8 cellular contexts compared by ENCODE assay signal in genomic region chr17:50361561-50362480, GRCh38. TPM values are rescaled to one million over a fixed set of nuclear protein-coding genes. Genes with fewer than 3 reads are reported as not detected.
DNase-seq lines count a peak whose midpoint lies in the region; ATAC-seq, FAIRE-seq and TF ChIP-seq lines count a peak whose summit lies in the region.

No MANE protein-coding gene starts in this region.

- no peak overlapping the region for H2BK12ac ChIP-seq in H1 (ENCODE audit: low read depth, low read length)

- POLR2A ChIA-PET in H1 (lab: Charles Lee; ENCODE audit: partially characterized antibody), result interaction anchor here (0.5 to 20.2 kb wide), 10 partner anchors 8 to 184 kb away, joined by 3 to 313 read pairs (median 6); partner anchors contain the start of genes EME1, LRRC59, MRPL27 and XYLT2

- H4K8ac ChIP-seq in H1 (ENCODE audit: extremely low read depth, insufficient read depth, low read length), result no peak overlapping the region

- no peak overlapping the region for H2BK20ac ChIP-seq in H1 (ENCODE audit: low read length)

- peak overlapping the region in 1 of 2 experiments; percentile 17; a peak in 1 of 4 replicates for H3K4me2 ChIP-seq in H1 (ENCODE audit: insufficient read depth in 1 of 2, low read depth in 2 of 2, low read length in 2 of 2)

- no peak overlapping the region for H4K91ac ChIP-seq in H1 (replicated peaks; ENCODE audit: insufficient read length, low read length)

- DNase-seq in COR-L47 (lab: John Stamatoyannopoulos, UW) (peak; percentile 15), HCEC 1CT (peak; percentile 71), NCI-H748 (lab: John Stamatoyannopoulos, UW; ENCODE audit: unreplicated experiment) (peak; percentile 57), H1 (ENCODE audit: low read depth in 1 of 2, low spot score in 2 of 2) (peak; percentile 34 to 67), mesenteric fat pad (ENCODE audit: low spot score) (peak; percentile 62)
- DNase-seq in activated CD4-positive, alpha-beta T cell treated with anti-CD3 and anti-CD28 coated beads, Interleukin-2, amount 50 U/mL, for 4 hours, result peak; percentile 48 to 51
- DNase-seq in stimulated activated CD8-positive, alpha-beta memory T cell treated with anti-CD3 and anti-CD28 coated beads, Interleukin-7, amount 100 ng/mL, for 24 hours (ENCODE audit: low read depth), result peak; percentile 17

- H3K79me1 ChIP-seq in H1 (ENCODE audit: low read depth, low read length), result no peaks in the 10 kb centered on the region

- CTCF ChIA-PET in H1 (lab: Charles Lee; ENCODE audit: partially characterized antibody), result interaction anchor here (0.6 to 6.1 kb wide), 44 partner anchors 8 to 1408 kb away, joined by 3 to 58 read pairs (median 5); partner anchors contain the start of genes ACSF2, COL1A1, EME1 and LRRC59

- H3K14ac ChIP-seq in H1 (ENCODE audit: insufficient read length), result no peak overlapping the region

- no peak overlapping the region for H3K9ac ChIP-seq in H1 (replicated peaks in 1 of 4; ENCODE audit: extremely low read depth in 1 of 4, low read depth in 3 of 4, low read length in 3 of 4)

- TF ChIP-seq CTCF in H1 (IDR thresholded peaks at IDR 0.05; ENCODE audit: control extremely low read depth in 1 of 3, insufficient read depth in 1 of 3, low read depth in 1 of 3, low read length in 3 of 3), result peak; percentile 63 to 85 (median 79)

- peaks cover 8 to 23% of the 10 kb centered on the region in 2 experiments for H4K20me1 ChIP-seq in H1 (replicated peaks in 1 of 2; ENCODE audit: control insufficient read depth in 1 of 2, insufficient read depth in 2 of 2, low read length in 2 of 2)

- no peak for TF ChIP-seq EP300 in H1 (IDR thresholded peaks at IDR 0.05; ENCODE audit: borderline replicate concordance in 1 of 2, low read depth in 2 of 2, low read length in 2 of 2)

- H3K18ac ChIP-seq in H1 (ENCODE audit: extremely low read depth, low read length), result no peak overlapping the region

- H3K23me2 ChIP-seq in H1 (ENCODE audit: low read depth, low read length), result no peaks in the 10 kb centered on the region

- WGBS in H1 (ENCODE audit: extremely low coverage in 1 of 2, insufficient coverage in 1 of 2, insufficient read length in 1 of 2, insufficient replicate concordance in 2 of 2, low coverage in 1 of 2, low lambda C conversion rate in 2 of 2, missing lambda C conversion rate in 1 of 2), 2 experiments, result 48% methylated on average over 11 of the region's 11 CpGs; no CpG with 5 or more reads in 1 of the 2 experiments

- H3K79me2 ChIP-seq in H1 (ENCODE audit: control insufficient read depth in 1 of 2, insufficient read depth in 2 of 2, low read length in 2 of 2), result no peaks in the 10 kb centered on the region

- H3K36me3 ChIP-seq in H1 (ENCODE audit: control insufficient read depth in 2 of 4, insufficient read depth in 4 of 4, low read length in 3 of 4), result peaks cover 12 to 22% (median 19%) of the 10 kb centered on the region in 4 experiments

- FAIRE-seq in H1 (lab: Jason Lieb, UNC), result peak; percentile 83

- H2BK120ac ChIP-seq in H1 (replicated peaks; ENCODE audit: low read depth, low read length), result no peak overlapping the region

- no peaks in the 10 kb centered on the region for H3K9me3 ChIP-seq in H1 (ENCODE audit: insufficient read depth in 2 of 2, low read depth in 1 of 2, low read length in 1 of 2)

- H2BK15ac ChIP-seq in H1 (ENCODE audit: low read length), result no peak overlapping the region

- no peak overlapping the region for H3K4me3 ChIP-seq in H1 (ENCODE audit: extremely low read depth in 1 of 4, insufficient read depth in 2 of 4, low read depth in 3 of 4, low read length in 4 of 4)

- H3K4ac ChIP-seq in H1 (replicated peaks; ENCODE audit: insufficient read length, low read depth, low read length), result no peak overlapping the region

- no peak overlapping the region for H3K56ac ChIP-seq in H1 (replicated peaks; ENCODE audit: insufficient read length, low read depth, low read length)

- peak; percentile 53 to 65 for TF ChIP-seq RAD21 in H1 (IDR thresholded peaks at IDR 0.05 in 1 of 2, conservative IDR thresholded peaks at IDR 0.05 in 1 of 2; ENCODE audit: low read depth in 2 of 2, low read length in 2 of 2)

- peaks cover 0 to 27% (median 11%) of the 10 kb centered on the region in 4 experiments; a peak in 6 of 7 replicates for H3K4me1 ChIP-seq in H1 (replicated peaks in 1 of 4; ENCODE audit: control insufficient read depth in 3 of 4, insufficient read depth in 4 of 4, low read length in 3 of 4)

- no peak; a peak in 1 of 3 replicates for TF ChIP-seq POLR2A in H1 (IDR thresholded peaks at IDR 0.05; ENCODE audit: control extremely low read depth in 1 of 2, low read depth in 2 of 2, low read length in 2 of 2)

- H4K5ac ChIP-seq in H1 (ENCODE audit: insufficient read length, low read depth, low read length), result no peak overlapping the region

- H3K27me3 ChIP-seq in H1 (replicated peaks in 1 of 4; ENCODE audit: control insufficient read depth in 3 of 4, extremely low read depth in 1 of 4, insufficient read depth in 3 of 4, low read length in 3 of 4), result no peaks in the 10 kb centered on the region

- ATAC-seq in HG02973 (IDR thresholded peaks at IDR 0.05; ENCODE audit: unreplicated experiment), result no peak

- H3K27ac ChIP-seq in H1 (ENCODE audit: low read depth, low read length), result no peak overlapping the region

- no peak overlapping the region for H2AK5ac ChIP-seq in H1 (ENCODE audit: low read depth, low read length)

- peak overlapping the region; percentile 63; the same call in 1 of the 2 replicates for H2BK5ac ChIP-seq in H1 (ENCODE audit: low read depth, low read length)

- H2AFZ ChIP-seq in H1 (ENCODE audit: low read length), result no peak overlapping the region

- H3K23ac ChIP-seq in H1 (ENCODE audit: insufficient read length), result no peak overlapping the region

TF ChIP-seq in H1, 55 proteins besides CTCF, POLR2A, EP300 and RAD21 (continues in another document):
- TF ChIP-seq ATF2 (IDR thresholded peaks at IDR 0.05; ENCODE audit: low read length) (peak; percentile 52; the same call in 1 of the 2 replicates), POLR2AphosphoS5 (IDR thresholded peaks at IDR 0.05; ENCODE audit: low read depth, low read length) (0 out of 2 replicates have a peak, but pooled peaks have one; percentile 18), SIN3A (conservative IDR thresholded peaks at IDR 0.05 in 1 of 2, IDR thresholded peaks at IDR 0.05 in 1 of 2; ENCODE audit: low read depth in 1 of 2, low read length in 2 of 2) (peak in 1 of 2 experiments; percentile 67; a peak in 1 of 4 replicates), GTF2F1 (IDR thresholded peaks at IDR 0.05; ENCODE audit: borderline replicate concordance, low read depth, low read length) (no peak)

RNA-seq across cellular contexts. Expression of gene MRPL27, which starts 11.2 kb away (rescaled TPM):
- total RNA-seq in H1 (2021; fragmentation: NEBNext Ultra II Directional; extraction: Animal tissue kit (Norgen Biotek cat#: 25700)), result 75.6 and 82.6 TPM in 2 replicates
- polyA plus RNA-seq in H1 (2011; rRNA removed), result 109 and 135 TPM in 2 replicates
- polyA plus RNA-seq in H1 (2011; cell fraction: cytosol; rRNA removed), result 155 TPM
- 67.9 TPM for polyA plus RNA-seq in H1 (2011; cell fraction: nucleus; rRNA removed)
- 130 to 159 TPM (median 138 TPM) in 4 replicates for polyA plus RNA-seq in H1 (2012, experiment 1 of 2)
- polyA plus RNA-seq in H1 (2012, experiment 2 of 2), result 95.2 TPM
- 54.9 TPM for polyA plus RNA-seq in H1 (2013, experiment 1 of 2)
- polyA plus RNA-seq in H1 (2013, experiment 2 of 2), result 60.3 TPM
- polyA minus RNA-seq in H1 (2011; rRNA and poly(A)+ RNA removed), result 55.9 and 75.0 TPM in 2 replicates
- polyA minus RNA-seq in H1 (2011; cell fraction: cytosol; rRNA and poly(A)+ RNA removed), result 33.5 TPM
- polyA minus RNA-seq in H1 (2011; cell fraction: nucleus; rRNA and poly(A)+ RNA removed), result 41.1 TPM
- total RNA-seq in mesenteric fat pad, result 51.5 TPM

RNA-seq across cellular contexts. Expression of gene EME1, which starts 11.2 kb away (rescaled TPM):
- 13.3 and 13.9 TPM in 2 replicates for total RNA-seq in H1 (2021; fragmentation: NEBNext Ultra II Directional; extraction: Animal tissue kit (Norgen Biotek cat#: 25700))
- polyA plus RNA-seq in H1 (2011; rRNA removed), result 13.9 and 16.3 TPM in 2 replicates
- polyA plus RNA-seq in H1 (2011; cell fraction: cytosol; rRNA removed), result 23.2 TPM
- polyA plus RNA-seq in H1 (2011; cell fraction: nucleus; rRNA removed), result 62.4 TPM
- polyA plus RNA-seq in H1 (2012, experiment 1 of 2), result 19.3 to 29.0 TPM (median 22.2 TPM) in 4 replicates
- polyA plus RNA-seq in H1 (2012, experiment 2 of 2), result 4.9 TPM
- 14.5 TPM for polyA plus RNA-seq in H1 (2013, experiment 1 of 2)
- polyA plus RNA-seq in H1 (2013, experiment 2 of 2), result 12.3 TPM
- polyA minus RNA-seq in H1 (2011; rRNA and poly(A)+ RNA removed), result 16.0 and 17.8 TPM in 2 replicates
- polyA minus RNA-seq in H1 (2011; cell fraction: cytosol; rRNA and poly(A)+ RNA removed), result 12.3 TPM
- 28.1 TPM for polyA minus RNA-seq in H1 (2011; cell fraction: nucleus; rRNA and poly(A)+ RNA removed)
- not detected for total RNA-seq in mesenteric fat pad

RNA-seq across cellular contexts. Expression of gene XYLT2, which starts 15.9 kb away (rescaled TPM):
- 28.0 and 28.9 TPM in 2 replicates for total RNA-seq in H1 (2021; fragmentation: NEBNext Ultra II Directional; extraction: Animal tissue kit (Norgen Biotek cat#: 25700))
- 29.9 and 38.2 TPM in 2 replicates for polyA plus RNA-seq in H1 (2011; rRNA removed)
- 26.8 TPM for polyA plus RNA-seq in H1 (2011; cell fraction: cytosol; rRNA removed)
- polyA plus RNA-seq in H1 (2011; cell fraction: nucleus; rRNA removed), result 55.3 TPM
- 17.0 to 31.4 TPM (median 27.3 TPM) in 4 replicates for polyA plus RNA-seq in H1 (2012, experiment 1 of 2)
- polyA plus RNA-seq in H1 (2012, experiment 2 of 2), result 16.5 TPM
- 29.7 TPM for polyA plus RNA-seq in H1 (2013, experiment 1 of 2)
- polyA plus RNA-seq in H1 (2013, experiment 2 of 2), result 29.8 TPM
- polyA minus RNA-seq in H1 (2011; rRNA and poly(A)+ RNA removed), result 28.9 and 33.8 TPM in 2 replicates
- 39.8 TPM for polyA minus RNA-seq in H1 (2011; cell fraction: cytosol; rRNA and poly(A)+ RNA removed)
- polyA minus RNA-seq in H1 (2011; cell fraction: nucleus; rRNA and poly(A)+ RNA removed), result 35.9 TPM
- total RNA-seq in mesenteric fat pad, result 14.4 TPM

RNA-seq across cellular contexts. Expression of gene LRRC59, which starts 35.5 kb away (rescaled TPM):
- total RNA-seq in H1 (2021; fragmentation: NEBNext Ultra II Directional; extraction: Animal tissue kit (Norgen Biotek cat#: 25700)), result 117 TPM in 2 replicates
- polyA plus RNA-seq in H1 (2011; rRNA removed), result 48.3 and 48.7 TPM in 2 replicates
- 58.5 TPM for polyA plus RNA-seq in H1 (2011; cell fraction: cytosol; rRNA removed)
- 43.5 TPM for polyA plus RNA-seq in H1 (2011; cell fraction: nucleus; rRNA removed)
- 94.3 to 100 TPM (median 95.6 TPM) in 4 replicates for polyA plus RNA-seq in H1 (2012, experiment 1 of 2)
- polyA plus RNA-seq in H1 (2012, experiment 2 of 2), result 68.4 TPM
- polyA plus RNA-seq in H1 (2013, experiment 1 of 2), result 66.2 TPM
- 66.4 TPM for polyA plus RNA-seq in H1 (2013, experiment 2 of 2)
- polyA minus RNA-seq in H1 (2011; rRNA and poly(A)+ RNA removed), result 104 and 110 TPM in 2 replicates
- polyA minus RNA-seq in H1 (2011; cell fraction: cytosol; rRNA and poly(A)+ RNA removed), result 39.5 TPM
- 37.6 TPM for polyA minus RNA-seq in H1 (2011; cell fraction: nucleus; rRNA and poly(A)+ RNA removed)
- total RNA-seq in mesenteric fat pad, result 126 TPM

Comparison
In these comparisons a context has a peak if more than half of its experiments do, and no peak if none do; other contexts are left out.
1. DNase-seq: peak in every context shown above with its lines; median percentile 71 in HCEC 1CT; 62 in mesenteric fat pad; 57 in NCI-H748; 50 in H1; 50 in activated CD4-positive, alpha-beta T cell treated with anti-CD3 and anti-CD28 coated beads, Interleukin-2, amount 50 U/mL, for 4 hours; 17 in stimulated activated CD8-positive, alpha-beta memory T cell treated with anti-CD3 and anti-CD28 coated beads, Interleukin-7, amount 100 ng/mL, for 24 hours; 15 in COR-L47.
2. RNA of gene EME1, which starts 11.2 kb away (total RNA-seq): 13.3 to 13.9 TPM in H1; not detected in mesenteric fat pad (single experiment); every median in the first group is over 10 times any median in the second.